In genomic region chr12:57130941-57131340, GRCh38 we compare ENCODE assay signal across 11 cellular contexts. TPM values are rescaled to one million over a fixed set of nuclear protein-coding genes. Genes with fewer than 3 reads are reported as not detected.
DNase-seq lines count a peak whose midpoint lies in the region; TF ChIP-seq lines count a peak whose summit lies in the region.
"Had no signal": no experiment of that assay in that cellular context is flagged by ENCODE, and none has a peak within 500 bp of the region (broad histone marks: within the 10 kb centered on the region; RNA-seq: fewer than 3 reads in every experiment).

No MANE protein-coding gene starts in this region.

- H3K36me3 Mint-ChIP-seq in HFFc6 (ENCODE audit: low read depth) (peaks cover 24% of the 10 kb centered on the region), mesothelial cell of epicardium (no peaks in the 10 kb centered on the region)
- H3K36me3 Mint-ChIP-seq in T-helper 2 cell treated with Interferon-gamma antibody and Interleukin-4, amounts not matched to agents 5 μg/mL and 100 μg/mL, for 36 hours (ENCODE audit: low read depth): no peaks in the 10 kb centered on the region
- H3K36me3 Mint-ChIP-seq: activated CD8-positive, alpha-beta memory T cell treated with anti-CD3 and anti-CD28 coated beads, Interleukin-2, amount 10 ng/mL, durations not matched to agents 7 days and 5 days had no signal

- H3K4me1 ChIP-seq in breast epithelium: peaks cover 0 to 3% of the 10 kb centered on the region in 2 donors

- H3K4me3 Mint-ChIP-seq in HFFc6 (peak overlapping the region; percentile 96), mesothelial cell of epicardium (peak overlapping the region; percentile 93)
- no peak overlapping the region for H3K4me3 Mint-ChIP-seq in T-helper 2 cell treated with Interferon-gamma antibody and Interleukin-4, amounts not matched to agents 5 μg/mL and 100 μg/mL, for 36 hours
- H3K4me3 Mint-ChIP-seq: activated CD8-positive, alpha-beta memory T cell treated with anti-CD3 and anti-CD28 coated beads, Interleukin-2, amount 10 ng/mL, durations not matched to agents 7 days and 5 days had no signal

- no peaks in the 10 kb centered on the region for H3K36me3 ChIP-seq in breast epithelium

- H3K4me3 ChIP-seq in breast epithelium: peak overlapping the region; percentile 63 to 82 (median 67)

- H3K9me3 Mint-ChIP-seq in HFFc6 (no peaks in the 10 kb centered on the region), mesothelial cell of epicardium (no peaks in the 10 kb centered on the region)
- no peaks in the 10 kb centered on the region for H3K9me3 Mint-ChIP-seq in T-helper 2 cell treated with Interferon-gamma antibody and Interleukin-4, amounts not matched to agents 5 μg/mL and 100 μg/mL, for 36 hours

- H3K4me1 Mint-ChIP-seq in HFFc6 (ENCODE audit: low read depth) (peaks cover 75% of the 10 kb centered on the region), mesothelial cell of epicardium (peaks cover 70% of the 10 kb centered on the region)
- peaks cover 12% of the 10 kb centered on the region for H3K4me1 Mint-ChIP-seq in T-helper 2 cell treated with Interferon-gamma antibody and Interleukin-4, amounts not matched to agents 5 μg/mL and 100 μg/mL, for 36 hours (ENCODE audit: low read depth)

- H3K27ac ChIP-seq in breast epithelium: peak overlapping the region; percentile 93 to 97
- H3K27ac ChIP-seq in temporal lobe (ENCODE audit: low read depth, low read length): peak overlapping the region; percentile 65

- H3K9me3 ChIP-seq in breast epithelium: no peaks in the 10 kb centered on the region

- DNase-seq in HFFc6 (no peak), breast epithelium (ENCODE audit: low spot score in 2 of 2) (no peak), mesothelial cell of epicardium (ENCODE audit: low spot score in 2 of 2, unreplicated experiment in 2 of 2) (no peak), SKM-1 (lab: John Stamatoyannopoulos, UW; ENCODE audit: unreplicated experiment) (no peak), middle frontal gyrus (ENCODE audit: extremely low spot score, low spot score) (no peak)
- DNase-seq in T-helper 2 cell treated with Interferon-gamma antibody and Interleukin-4, amounts not matched to agents 5 μg/mL and 100 μg/mL, for 36 hours (ENCODE audit: low spot score): no peak
- DNase-seq: activated CD8-positive, alpha-beta memory T cell treated with anti-CD3 and anti-CD28 coated beads, Interleukin-2, amount 10 ng/mL, durations not matched to agents 7 days and 5 days; NCI-H2171 had no signal

- no peak for TF ChIP-seq POLR2A in breast epithelium (IDR thresholded peaks at IDR 0.05)

- no peaks in the 10 kb centered on the region for H3K27me3 ChIP-seq in breast epithelium

- TF ChIP-seq CTCF in HFFc6 (IDR thresholded peaks at IDR 0.05): no peak
- no peak for TF ChIP-seq CTCF in breast epithelium (IDR thresholded peaks at IDR 0.05)
- TF ChIP-seq CTCF in mesothelial cell of epicardium (IDR thresholded peaks at IDR 0.05; ENCODE audit: unreplicated experiment): no peak

- H3K27ac Mint-ChIP-seq in HFFc6: peak overlapping the region; percentile 84
- H3K27ac Mint-ChIP-seq in mesothelial cell of epicardium: peak overlapping the region; percentile 86
- H3K27ac Mint-ChIP-seq in T-helper 2 cell treated with Interferon-gamma antibody and Interleukin-4, amounts not matched to agents 5 μg/mL and 100 μg/mL, for 36 hours: no peak overlapping the region
- H3K27ac Mint-ChIP-seq: activated CD8-positive, alpha-beta memory T cell treated with anti-CD3 and anti-CD28 coated beads, Interleukin-2, amount 10 ng/mL, durations not matched to agents 7 days and 5 days had no signal

- H3K27me3 Mint-ChIP-seq in HFFc6 (ENCODE audit: insufficient read depth) (peaks cover 7% of the 10 kb centered on the region), mesothelial cell of epicardium (ENCODE audit: low read depth) (no peaks in the 10 kb centered on the region)
- peaks cover 34% of the 10 kb centered on the region for H3K27me3 Mint-ChIP-seq in T-helper 2 cell treated with Interferon-gamma antibody and Interleukin-4, amounts not matched to agents 5 μg/mL and 100 μg/mL, for 36 hours (ENCODE audit: low read depth)

- intact Hi-C loops in breast epithelium (cut with DNase I; ENCODE audit: low total_unique reads): no loop called here

RNA-seq across cellular contexts. Expression of gene LRP1, which starts 2.7 kb away (rescaled TPM):
- total RNA-seq in HFFc6 (2021; fragmentation: NEBNext Ultra II Directional; extraction: Animal tissue kit (Norgen Biotek cat#: 25700)): 100 to 1,000 TPM; 187 to 332 (median 201) TPM
- total RNA-seq in breast epithelium: 100 to 1,000 TPM; 102 to 894 (median 240) TPM
- total RNA-seq in mesothelial cell of epicardium: 229 to 253 TPM (median 243 TPM) in 3 replicates
- 116 TPM for total RNA-seq in temporal lobe

RNA-seq across cellular contexts. Expression of gene LRP1-AS, which starts 16.5 kb away (rescaled TPM):
- not detected for total RNA-seq in HFFc6 (2021; fragmentation: NEBNext Ultra II Directional; extraction: Animal tissue kit (Norgen Biotek cat#: 25700))
- total RNA-seq in breast epithelium: not detected
- total RNA-seq in mesothelial cell of epicardium: not detected in 3 replicates
- not detected for total RNA-seq in temporal lobe
- total RNA-seq: activated CD8-positive, alpha-beta memory T cell treated with anti-CD3 and anti-CD28 coated beads, Interleukin-2, amount 10 ng/mL, durations not matched to agents 7 days and 5 days; bronchial epithelial cell; pulmonary artery endothelial cell had no signal

RNA-seq across cellular contexts. Expression of gene STAT6, which starts 19.8 kb away (rescaled TPM):
- total RNA-seq in HFFc6 (2021; fragmentation: NEBNext Ultra II Directional; extraction: Animal tissue kit (Norgen Biotek cat#: 25700)): 100 to 1,000 TPM in 1 of 6 experiments, 10 to 100 TPM in 5; 83.7 to 102 (median 93.5) TPM
- total RNA-seq in breast epithelium (100 to 1,000 TPM; 139 to 147 (median 146) TPM), mesothelial cell of epicardium (151 to 167 TPM (median 160 TPM) in 3 replicates), temporal lobe (4.9 TPM)

RNA-seq across cellular contexts. Expression of gene NAB2, which starts 42.0 kb away (rescaled TPM):
- 10 to 100 TPM; 37.9 to 48.1 (median 44.8) TPM for total RNA-seq in HFFc6 (2021; fragmentation: NEBNext Ultra II Directional; extraction: Animal tissue kit (Norgen Biotek cat#: 25700))
- 10 to 100 TPM in 2 of 3 donors, 1 to 10 TPM in 1; 9.0 to 33.2 (median 24.6) TPM for total RNA-seq in breast epithelium
- 52.7 to 53.7 TPM (median 52.9 TPM) in 3 replicates for total RNA-seq in mesothelial cell of epicardium
- 16.0 TPM for total RNA-seq in temporal lobe

RNA-seq across cellular contexts. Expression of gene NEMP1, which starts 52.4 kb away (rescaled TPM):
- 10 to 100 TPM; 13.0 to 22.1 (median 20.7) TPM for total RNA-seq in HFFc6 (2021; fragmentation: NEBNext Ultra II Directional; extraction: Animal tissue kit (Norgen Biotek cat#: 25700))
- total RNA-seq in breast epithelium (10 to 100 TPM in 2 of 3 donors, 1 to 10 TPM in 1; 6.9 to 13.3 (median 10.9) TPM), mesothelial cell of epicardium (19.7 to 23.2 TPM (median 21.8 TPM) in 3 replicates), temporal lobe (6.1 TPM)

Comparison
In these comparisons a context has a peak if more than half of its experiments do, and no peak if none do; other contexts are left out.
1. RNA of gene STAT6, which starts 19.8 kb away (total RNA-seq): 151 to 167 TPM in mesothelial cell of epicardium, 139 to 147 TPM in breast epithelium and 83.7 to 102 TPM in HFFc6; 4.9 TPM in temporal lobe (single experiment); every median in the first group is over 10 times any median in the second.